ENCODE assay signal across 9 cellular contexts in genomic region chr12:46459881-46460545, GRCh38.
DNase-seq lines count a peak whose midpoint lies in the region; ATAC-seq and TF ChIP-seq lines count a peak whose summit lies in the region.
"Had no signal": no experiment of that assay in that cellular context is flagged by ENCODE, and none has a peak within 500 bp of the region (broad histone marks: within the 10 kb centered on the region; RNA-seq: fewer than 3 reads in every experiment).

No MANE protein-coding gene starts in this region.

- H3K4me1 ChIP-seq in CD8-positive, alpha-beta memory T cell (ENCODE audit: insufficient read depth, low read length): peaks cover 55% of the 10 kb centered on the region
- peaks cover 26 to 55% of the 10 kb centered on the region in 2 donors for H3K4me1 ChIP-seq in naive thymus-derived CD4-positive, alpha-beta T cell (ENCODE audit: control insufficient read depth in 2 of 2, insufficient read depth in 2 of 2, low read length in 2 of 2)

- no peaks in the 10 kb centered on the region for H3K9me3 Mint-ChIP-seq in CD8-positive, alpha-beta memory T cell
- peaks cover 3% of the 10 kb centered on the region for H3K9me3 Mint-ChIP-seq in activated CD8-positive, alpha-beta T cell treated with anti-CD3 and anti-CD28 coated beads for 36 hours
- peaks cover 0 to 7% (median 0%) of the 10 kb centered on the region in 11 donors for H3K9me3 Mint-ChIP-seq in naive thymus-derived CD4-positive, alpha-beta T cell

- no peaks in the 10 kb centered on the region for H3K36me3 Mint-ChIP-seq in CD8-positive, alpha-beta memory T cell
- H3K36me3 Mint-ChIP-seq in activated CD8-positive, alpha-beta T cell treated with anti-CD3 and anti-CD28 coated beads for 36 hours (ENCODE audit: low read depth): no peaks in the 10 kb centered on the region
- peaks cover 0 to 7% (median 3%) of the 10 kb centered on the region in 5 donors for H3K36me3 Mint-ChIP-seq in naive thymus-derived CD4-positive, alpha-beta T cell

- no peak overlapping the region for H3K27ac ChIP-seq in CD8-positive, alpha-beta memory T cell (ENCODE audit: low read depth, low read length)
- peak overlapping the region; percentile 42 for H3K27ac ChIP-seq in naive thymus-derived CD4-positive, alpha-beta T cell (ENCODE audit: low read depth, low read length)

- DNase-seq in CD8-positive, alpha-beta memory T cell: peak in 1 of 5 donors; percentile 19
- peak; percentile 15 for DNase-seq in activated CD8-positive, alpha-beta T cell treated with anti-CD3 and anti-CD28 coated beads for 36 hours
- peak in 4 of 9 donors; percentile 10 to 38 (median 26) for DNase-seq in naive thymus-derived CD4-positive, alpha-beta T cell
- DNase-seq in epidermal melanocyte (ENCODE audit: insufficient read length, low spot score) (no peak), left colon (no peak), NCI-H524 treated with DMSO at 0.1 percent for 48 hours (lab: John Stamatoyannopoulos, UW) (no peak)
- DNase-seq in stimulated activated naive CD4-positive, alpha-beta T cell treated with Interleukin-2 at 50 U/mL for 16 hours (lab: John Stamatoyannopoulos, UW): no peak
- DNase-seq: activated CD4-positive, alpha-beta T cell treated with anti-CD3 and anti-CD28 coated beads, Interleukin-2, amount 50 U/mL, for 4 hours had no signal

- peak overlapping the region; percentile 1 for H3K4me3 ChIP-seq in CD8-positive, alpha-beta memory T cell (ENCODE audit: low read length)
- H3K4me3 ChIP-seq in naive thymus-derived CD4-positive, alpha-beta T cell (ENCODE audit: low read length): peak overlapping the region; percentile 47

- ATAC-seq in HG02981 (IDR thresholded peaks at IDR 0.05; ENCODE audit: unreplicated experiment): peak; percentile 51
- no peak for ATAC-seq in activated CD8-positive, alpha-beta T cell treated with anti-CD3 and anti-CD28 coated beads for 36 hours
- peak; percentile 63 for ATAC-seq in naive thymus-derived CD4-positive, alpha-beta T cell
- ATAC-seq in left colon: no peak

- no peaks in the 10 kb centered on the region for H3K36me3 ChIP-seq in CD8-positive, alpha-beta memory T cell (ENCODE audit: insufficient read depth, low read length)
- H3K36me3 ChIP-seq in naive thymus-derived CD4-positive, alpha-beta T cell (ENCODE audit: control insufficient read depth in 2 of 3, insufficient read depth in 3 of 3, low read length in 3 of 3): no peaks in the 10 kb centered on the region

- H3K27me3 Mint-ChIP-seq in CD8-positive, alpha-beta memory T cell: no peaks in the 10 kb centered on the region
- H3K27me3 Mint-ChIP-seq in activated CD8-positive, alpha-beta T cell treated with anti-CD3 and anti-CD28 coated beads for 36 hours: no peaks in the 10 kb centered on the region
- H3K27me3 Mint-ChIP-seq in naive thymus-derived CD4-positive, alpha-beta T cell: no peaks in the 10 kb centered on the region

- H3K27me3 ChIP-seq in CD8-positive, alpha-beta memory T cell (ENCODE audit: insufficient read depth, low read length, poor library complexity, severe bottlenecking): no peaks in the 10 kb centered on the region
- no peaks in the 10 kb centered on the region for H3K27me3 ChIP-seq in naive thymus-derived CD4-positive, alpha-beta T cell (ENCODE audit: control insufficient read depth in 2 of 2, insufficient read depth in 2 of 2, low read length in 2 of 2)

- TF ChIP-seq CTCF in activated CD8-positive, alpha-beta T cell treated with anti-CD3 and anti-CD28 coated beads for 36 hours (IDR thresholded peaks at IDR 0.05): no peak

- POLR2A ChIA-PET in CD8-positive, alpha-beta memory T cell (lab: Charles Lee): interaction anchor here (1.9 kb wide), 1 partner anchor 89 kb away, joined by 8 read pairs; no protein-coding TSS in a partner anchor
- POLR2A ChIA-PET in activated CD8-positive, alpha-beta T cell treated with anti-CD3 and anti-CD28 coated beads for 36 hours (lab: Charles Lee): interaction anchor here (0.5 to 2.9 kb wide), 5 partner anchors 10 to 190 kb away, joined by 3 to 10 read pairs (median 3); no protein-coding TSS in a partner anchor
- POLR2A ChIA-PET in naive thymus-derived CD4-positive, alpha-beta T cell (lab: Charles Lee): interaction anchor here (0.9 to 1.7 kb wide), 4 partner anchors 10 to 190 kb away, joined by 3 to 8 read pairs (median 5); no protein-coding TSS in a partner anchor

- H3K9me3 ChIP-seq in CD8-positive, alpha-beta memory T cell (ENCODE audit: low read length): no peaks in the 10 kb centered on the region
- H3K9me3 ChIP-seq in naive thymus-derived CD4-positive, alpha-beta T cell (ENCODE audit: control insufficient read depth in 2 of 3, low read length in 3 of 3): no peaks in the 10 kb centered on the region

- intact Hi-C loops in activated CD8-positive, alpha-beta T cell treated with anti-CD3 and anti-CD28 coated beads for 36 hours (cut with micrococcal nuclease): loop anchor here (5.0 to 10.0 kb wide), 2 partner anchors 88 to 95 kb away; partner anchors contain the start of gene SLC38A2
- intact Hi-C loops in naive thymus-derived CD4-positive, alpha-beta T cell (cut with micrococcal nuclease): loop anchor here (1.0 to 10.0 kb wide), 15 partner anchors 10 to 755 kb away; partner anchors contain the start of genes SCAF11 (in 1 of the 2), SLC38A1 (in 1 of the 2) and SLC38A2 (in 1 of the 2)
- intact Hi-C loops in left colon (cut with DNase I, micrococcal nuclease): no loop called here

- peak overlapping the region in 6 of 7 donors; percentile 67 to 83 (median 72) for H3K4me3 Mint-ChIP-seq in CD8-positive, alpha-beta memory T cell
- peak overlapping the region; percentile 45 for H3K4me3 Mint-ChIP-seq in activated CD8-positive, alpha-beta T cell treated with anti-CD3 and anti-CD28 coated beads for 36 hours
- H3K4me3 Mint-ChIP-seq in naive thymus-derived CD4-positive, alpha-beta T cell: peak overlapping the region; percentile 74 to 95 (median 88)

- peaks cover 49 to 58% (median 57%) of the 10 kb centered on the region in 3 donors for H3K4me1 Mint-ChIP-seq in CD8-positive, alpha-beta memory T cell
- H3K4me1 Mint-ChIP-seq in activated CD8-positive, alpha-beta T cell treated with anti-CD3 and anti-CD28 coated beads for 36 hours (ENCODE audit: low read depth): peaks cover 61% of the 10 kb centered on the region
- H3K4me1 Mint-ChIP-seq in naive thymus-derived CD4-positive, alpha-beta T cell: peaks cover 45 to 67% (median 61%) of the 10 kb centered on the region in 7 donors

- CTCF ChIA-PET in CD8-positive, alpha-beta memory T cell (lab: Charles Lee): interaction anchor here (1.2 kb wide), 1 partner anchor 11 kb away, joined by 3 read pairs; no protein-coding TSS in a partner anchor
- CTCF ChIA-PET in activated CD8-positive, alpha-beta T cell treated with anti-CD3 and anti-CD28 coated beads for 36 hours (lab: Charles Lee): interaction anchor here (0.7 to 1.4 kb wide), 4 partner anchors 10 to 524 kb away, joined by 3 to 9 read pairs (median 4); no protein-coding TSS in a partner anchor
- CTCF ChIA-PET in naive thymus-derived CD4-positive, alpha-beta T cell (lab: Charles Lee): interaction anchor here (1.1 kb wide), 1 partner anchor 73 kb away, joined by 3 read pairs; no protein-coding TSS in a partner anchor

- H3K27ac Mint-ChIP-seq in CD8-positive, alpha-beta memory T cell: peak overlapping the region; percentile 27 to 91 (median 81)
- H3K27ac Mint-ChIP-seq in activated CD8-positive, alpha-beta T cell treated with anti-CD3 and anti-CD28 coated beads for 36 hours: peak overlapping the region; percentile 97
- H3K27ac Mint-ChIP-seq in naive thymus-derived CD4-positive, alpha-beta T cell: peak overlapping the region; percentile 86 to 99 (median 96)

Comparison
In these comparisons a context has a peak if more than half of its experiments do, and no peak if none do; other contexts are left out.
1. ATAC-seq: peak in HG02981 (single experiment) and naive thymus-derived CD4-positive, alpha-beta T cell (single experiment); none in activated CD8-positive, alpha-beta T cell treated with anti-CD3 and anti-CD28 coated beads for 36 hours (single experiment) and left colon (single experiment).
2. intact Hi-C loops: an anchor here in activated CD8-positive, alpha-beta T cell treated with anti-CD3 and anti-CD28 coated beads for 36 hours (5.0 to 10.0 kb wide) and naive thymus-derived CD4-positive, alpha-beta T cell (1.0 to 10.0 kb wide); none called in left colon.
3. Peak in every context shown above with its lines, with median percentiles within 50 percentile points of each other: H3K27ac Mint-ChIP-seq and H3K4me3 Mint-ChIP-seq.